1 cellular context compared by ENCODE assay signal in the genomic region with DNA sequence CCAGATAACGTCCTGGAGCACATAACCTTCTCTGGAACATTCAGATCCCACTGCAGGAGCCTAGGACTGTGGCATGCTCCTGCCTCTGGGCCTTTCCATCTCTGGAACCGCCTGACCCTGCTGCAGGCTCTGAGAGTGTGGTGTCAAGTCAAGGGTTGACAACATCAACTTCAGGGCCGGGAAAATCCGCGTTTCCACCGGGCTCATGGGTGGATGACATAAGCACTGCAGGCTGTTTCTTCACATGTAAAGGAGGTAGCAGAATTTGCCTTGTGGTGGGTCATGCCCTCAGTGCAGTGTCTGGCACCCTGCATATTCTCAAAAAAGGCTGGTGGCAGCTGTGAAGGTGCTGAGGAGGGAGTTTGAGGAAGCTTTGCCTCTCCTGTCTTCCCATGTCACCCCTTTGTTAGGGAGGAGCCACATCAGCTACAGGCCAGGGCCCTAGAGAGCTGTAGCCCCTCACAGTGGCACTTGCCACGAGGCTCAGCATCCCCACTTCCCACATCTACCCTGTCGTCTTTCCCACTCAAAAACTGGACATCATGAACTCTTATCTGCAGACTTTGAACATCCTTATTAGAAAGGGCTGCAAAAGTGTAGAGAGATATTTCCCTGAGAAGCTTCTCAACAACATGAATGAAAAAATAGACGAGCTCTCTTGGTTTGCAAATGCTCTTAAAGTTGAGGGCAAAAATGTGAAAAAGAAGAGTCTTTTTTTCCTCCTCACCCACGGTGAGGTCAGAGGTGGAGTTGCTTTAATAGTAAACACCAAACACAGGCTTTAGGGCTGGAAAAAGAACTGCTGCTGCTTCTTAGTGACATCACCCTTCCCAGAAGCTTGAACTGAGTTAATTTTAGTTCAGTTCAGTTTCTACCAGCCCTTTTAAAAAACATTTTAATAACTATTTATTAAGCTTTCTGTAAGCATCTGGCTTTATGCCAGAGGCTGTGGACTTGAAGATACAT.
TF ChIP-seq lines count a peak whose summit lies in the region.

No MANE protein-coding gene starts in this region.

TF ChIP-seq in IMR-90, 13 proteins besides CTCF, POLR2A, EP300 and RAD21 (continued from another document):
- TF ChIP-seq, protein P1, sequence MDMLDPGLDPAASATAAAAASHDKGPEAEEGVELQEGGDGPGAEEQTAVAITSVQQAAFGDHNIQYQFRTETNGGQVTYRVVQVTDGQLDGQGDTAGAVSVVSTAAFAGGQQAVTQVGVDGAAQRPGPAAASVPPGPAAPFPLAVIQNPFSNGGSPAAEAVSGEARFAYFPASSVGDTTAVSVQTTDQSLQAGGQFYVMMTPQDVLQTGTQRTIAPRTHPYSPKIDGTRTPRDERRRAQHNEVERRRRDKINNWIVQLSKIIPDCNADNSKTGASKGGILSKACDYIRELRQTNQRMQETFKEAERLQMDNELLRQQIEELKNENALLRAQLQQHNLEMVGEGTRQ (IDR thresholded peaks at IDR 0.05; ENCODE audit: low read depth, low read length): no peak
- TF ChIP-seq MAFK (IDR thresholded peaks at IDR 0.05; ENCODE audit: low read depth, low read length) (no peak), FOS (IDR thresholded peaks at IDR 0.05; ENCODE audit: low read depth, low read length) (no peak), BHLHE40 (IDR thresholded peaks at IDR 0.05; ENCODE audit: low read depth, low read length) (no peak), MXI1 (IDR thresholded peaks at IDR 0.05; ENCODE audit: borderline replicate concordance, low read depth, low read length) (no peak), RCOR1 (IDR thresholded peaks at IDR 0.05; ENCODE audit: insufficient replicate concordance, low read length) (no peak), MAZ (IDR thresholded peaks at IDR 0.05; ENCODE audit: borderline replicate concordance, low read depth, low read length) (no peak), SMC3 (IDR thresholded peaks at IDR 0.05; ENCODE audit: low read depth, low read length) (no peak), RFX5 (IDR thresholded peaks at IDR 0.05; ENCODE audit: low read depth, low read length) (no peak), CHD1 (IDR thresholded peaks at IDR 0.05; ENCODE audit: low read depth, low read length) (no peak), NFE2L2 (IDR thresholded peaks at IDR 0.05; ENCODE audit: low read depth, low read length) (no peak)
- TF ChIP-seq, protein P2, sequence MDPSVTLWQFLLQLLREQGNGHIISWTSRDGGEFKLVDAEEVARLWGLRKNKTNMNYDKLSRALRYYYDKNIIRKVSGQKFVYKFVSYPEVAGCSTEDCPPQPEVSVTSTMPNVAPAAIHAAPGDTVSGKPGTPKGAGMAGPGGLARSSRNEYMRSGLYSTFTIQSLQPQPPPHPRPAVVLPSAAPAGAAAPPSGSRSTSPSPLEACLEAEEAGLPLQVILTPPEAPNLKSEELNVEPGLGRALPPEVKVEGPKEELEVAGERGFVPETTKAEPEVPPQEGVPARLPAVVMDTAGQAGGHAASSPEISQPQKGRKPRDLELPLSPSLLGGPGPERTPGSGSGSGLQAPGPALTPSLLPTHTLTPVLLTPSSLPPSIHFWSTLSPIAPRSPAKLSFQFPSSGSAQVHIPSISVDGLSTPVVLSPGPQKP (IDR thresholded peaks at IDR 0.05; ENCODE audit: borderline replicate concordance, low read depth, low read length): no peak
